In genomic region chr17:29140051-29140582, GRCh38 we compare ENCODE assay signal across 8 cellular contexts. TPM values are rescaled to one million over a fixed set of nuclear protein-coding genes. Genes with fewer than 3 reads are reported as not detected.
DNase-seq lines count a peak whose midpoint lies in the region; ATAC-seq and TF ChIP-seq lines count a peak whose summit lies in the region.

No MANE protein-coding gene starts in this region.

- peaks cover 6% of the 10 kb centered on the region for H3K36me3 Mint-ChIP-seq in activated naive CD8-positive, alpha-beta T cell treated with anti-CD3 and anti-CD28 coated beads, Interleukin-2, amount 10 ng/mL, durations not matched to agents 7 days and 5 days

- no peak for TF ChIP-seq CTCF in HL-60 (IDR thresholded peaks at IDR 0.05; ENCODE audit: insufficient read depth, low read length)
- no peak for TF ChIP-seq CTCF in gastrocnemius medialis (IDR thresholded peaks at IDR 0.05 in 4 of 5, conservative IDR thresholded peaks at IDR 0.05 in 1 of 5)

- no peaks in the 10 kb centered on the region for H3K27me3 ChIP-seq in HL-60 (ENCODE audit: insufficient read depth, poor library complexity, severe bottlenecking)
- H3K27me3 ChIP-seq in gastrocnemius medialis = no peaks in the 10 kb centered on the region

- ATAC-seq in activated naive CD8-positive, alpha-beta T cell treated with anti-CD3 and anti-CD28 coated beads, Interleukin-2, amount 10 ng/mL, durations not matched to agents 7 days and 5 days (ENCODE audit: low read depth) = peak; percentile 78
- ATAC-seq in left ventricle myocardium superior = peak; percentile 89
- peak; percentile 58 for ATAC-seq in gastrocnemius medialis

- peaks cover 53% of the 10 kb centered on the region for H3K4me1 Mint-ChIP-seq in activated naive CD8-positive, alpha-beta T cell treated with anti-CD3 and anti-CD28 coated beads, Interleukin-2, amount 10 ng/mL, durations not matched to agents 7 days and 5 days

- no peaks in the 10 kb centered on the region for H3K27me3 Mint-ChIP-seq in activated naive CD8-positive, alpha-beta T cell treated with anti-CD3 and anti-CD28 coated beads, Interleukin-2, amount 10 ng/mL, durations not matched to agents 7 days and 5 days

- H3K4me3 Mint-ChIP-seq in activated naive CD8-positive, alpha-beta T cell treated with anti-CD3 and anti-CD28 coated beads, Interleukin-2, amount 10 ng/mL, durations not matched to agents 7 days and 5 days = peak overlapping the region; percentile 99

- intact Hi-C loops in left ventricle myocardium superior (cut with micrococcal nuclease) = no loop called here
- intact Hi-C loops in gastrocnemius medialis (cut with DNase I; ENCODE audit: low total_unique reads) = loop anchor here (10.0 kb wide), 2 partner anchors 255 to 425 kb away; partner anchors contain the start of genes ABHD15, TAOK1 and TP53I13

- H3K27ac ChIP-seq in HL-60 (replicated peaks) (peak overlapping the region; percentile 82), gastrocnemius medialis (peak overlapping the region; percentile 92 to 98 (median 96))

- peaks cover 0 to 10% of the 10 kb centered on the region in 2 donors for H3K36me3 ChIP-seq in gastrocnemius medialis

- peak overlapping the region; percentile 63 for H3K4me3 ChIP-seq in HL-60 (replicated peaks; ENCODE audit: insufficient read depth, low read length)
- H3K4me3 ChIP-seq in gastrocnemius medialis = peak overlapping the region; percentile 59 to 71 (median 62)

- peaks cover 62 to 72% of the 10 kb centered on the region in 2 donors for H3K4me1 ChIP-seq in gastrocnemius medialis

- no peaks in the 10 kb centered on the region for H3K9me3 ChIP-seq in gastrocnemius medialis

- no peaks in the 10 kb centered on the region for H3K9me3 Mint-ChIP-seq in activated naive CD8-positive, alpha-beta T cell treated with anti-CD3 and anti-CD28 coated beads, Interleukin-2, amount 10 ng/mL, durations not matched to agents 7 days and 5 days

- peak; percentile 94 to 97 for TF ChIP-seq POLR2A in gastrocnemius medialis (IDR thresholded peaks at IDR 0.05)

- H3K27ac Mint-ChIP-seq in activated naive CD8-positive, alpha-beta T cell treated with anti-CD3 and anti-CD28 coated beads, Interleukin-2, amount 10 ng/mL, durations not matched to agents 7 days and 5 days = peak overlapping the region; percentile 93

- DNase-seq in NCI-H1436 (lab: John Stamatoyannopoulos, UW) (peak; percentile 63), NCI-H1436 treated with DMSO at 0.1 percent for 48 hours (lab: John Stamatoyannopoulos, UW) (no peak), HL-60 (ENCODE audit: low read depth in 1 of 2, low spot score in 1 of 2) (peak; percentile 93 to 95), T follicular helper cell (ENCODE audit: low read depth) (peak; percentile 58), left ventricle myocardium superior (peak; percentile 93), gastrocnemius medialis (peak; percentile 92 to 95), retina (no peak)
- DNase-seq in activated naive CD8-positive, alpha-beta T cell treated with anti-CD3 and anti-CD28 coated beads, Interleukin-2, amount 10 ng/mL, durations not matched to agents 7 days and 5 days = peak; percentile 84

- in situ Hi-C loops in gastrocnemius medialis (cut with MboI; ENCODE audit: low sequenced_read_pairs in 4 of 4) = loop anchor here in 2 of 4 donors (10.0 kb wide), 2 partner anchors 85 to 155 kb away; partner anchors contain the start of gene NUFIP2 (in 1 of the 2)

- POLR2A ChIA-PET in activated naive CD8-positive, alpha-beta T cell treated with anti-CD3 and anti-CD28 coated beads, Interleukin-2, amount 10 ng/mL, durations not matched to agents 7 days and 5 days (lab: Charles Lee) = interaction anchor here (0.6 to 7.4 kb wide), 20 partner anchors 9 to 574 kb away, joined by 3 to 51 read pairs (median 6); partner anchors contain the start of genes ABHD15, FLOT2, MYO18A and NUFIP2

RNA-seq across cellular contexts. Expression of gene MYO18A, which starts 40.1 kb away (rescaled TPM):
- total RNA-seq in activated naive CD8-positive, alpha-beta T cell treated with anti-CD3 and anti-CD28 coated beads, Interleukin-2, amount 10 ng/mL, durations not matched to agents 7 days and 5 days = 10 to 100 TPM; 79.7 to 80.6 TPM
- total RNA-seq in left ventricle myocardium superior (346 TPM), gastrocnemius medialis (1,000 to 10,000 TPM in 1 of 4 donors, 100 to 1,000 TPM in 3; 526 to 1,058 (median 835) TPM)

Comparison
In these comparisons a context has a peak if more than half of its experiments do, and no peak if none do; other contexts are left out.
1. DNase-seq: peak in NCI-H1436 (single experiment), HL-60 (2 of 2), T follicular helper cell (single experiment), activated naive CD8-positive, alpha-beta T cell treated with anti-CD3 and anti-CD28 coated beads, Interleukin-2, amount 10 ng/mL, durations not matched to agents 7 days and 5 days (single experiment), left ventricle myocardium superior (single experiment) and gastrocnemius medialis (2 of 2); none in NCI-H1436 treated with DMSO at 0.1 percent for 48 hours (single experiment) and retina (single experiment).
2. Peak in every context shown above with its lines, with median percentiles within 50 percentile points of each other: ATAC-seq.